In genomic region chr1:166165661-166166399, GRCh38 we compare ENCODE assay signal across 8 cellular contexts. TPM values are rescaled to one million over a fixed set of nuclear protein-coding genes. Genes with fewer than 3 reads are reported as not detected.
DNase-seq lines count a peak whose midpoint lies in the region; ATAC-seq and TF ChIP-seq lines count a peak whose summit lies in the region.

No MANE protein-coding gene starts in this region.

- no peaks in the 10 kb centered on the region for H3K27me3 ChIP-seq in left ventricle myocardium inferior (ENCODE audit: low read depth)

- H3K36me3 ChIP-seq in left ventricle myocardium inferior, result no peaks in the 10 kb centered on the region

- peak overlapping the region; percentile 76 for H3K4me3 ChIP-seq in left ventricle myocardium inferior

- peak; percentile 32 for DNase-seq in Daoy (ENCODE audit: low read depth)
- DNase-seq in activated T-cell treated with anti-CD3 and anti-CD28 coated beads, Interleukin-2, amount 50 U/mL, for 48 hours, result peak; percentile 31 to 35
- no peak for DNase-seq in left ventricle myocardium inferior
- no peak for DNase-seq in sciatic nerve (ENCODE audit: low spot score)
- no peak for DNase-seq in mucosa of gallbladder (ENCODE audit: low spot score)
- DNase-seq in NCI-H2107 treated with DMSO at 0.1 percent for 48 hours (lab: John Stamatoyannopoulos, UW; ENCODE audit: unreplicated experiment), result no peak

- H3K4me1 ChIP-seq in left ventricle myocardium inferior, result peaks cover 27% of the 10 kb centered on the region

- no peak for TF ChIP-seq CTCF in left ventricle myocardium inferior (IDR thresholded peaks at IDR 0.05; ENCODE audit: borderline replicate concordance)

- no peaks in the 10 kb centered on the region for H3K9me3 ChIP-seq in left ventricle myocardium inferior (replicated peaks)

- intact Hi-C loops in left ventricle myocardium inferior (cut with micrococcal nuclease) (no loop called here), sciatic nerve (cut with DNase I) (no loop called here)

- ATAC-seq in HG02763 (IDR thresholded peaks at IDR 0.05; ENCODE audit: unreplicated experiment) (peak; percentile 8), sciatic nerve (peak; percentile 12), HG02970 (IDR thresholded peaks at IDR 0.05; ENCODE audit: low FRiP score, unreplicated experiment) (no peak)

- H3K27ac ChIP-seq in left ventricle myocardium inferior (replicated peaks), result peak overlapping the region; percentile 85

RNA-seq across cellular contexts. Expression of gene FAM78B, which starts 1.0 kb away (rescaled TPM):
- 0.80 and 4.0 TPM in 2 replicates for total RNA-seq in Daoy (2014; rRNA removed; shearing (Covaris generic))
- 4.5 TPM for total RNA-seq in left ventricle myocardium inferior
- 2.8 TPM for total RNA-seq in sciatic nerve
- 2.6 TPM for total RNA-seq in mucosa of gallbladder

Comparison
In these comparisons a context has a peak if more than half of its experiments do, and no peak if none do; other contexts are left out.
1. DNase-seq: peak in Daoy (single experiment) and activated T-cell treated with anti-CD3 and anti-CD28 coated beads, Interleukin-2, amount 50 U/mL, for 48 hours (2 of 2); none in left ventricle myocardium inferior (single experiment), sciatic nerve (single experiment), mucosa of gallbladder (single experiment) and NCI-H2107 treated with DMSO at 0.1 percent for 48 hours (single experiment).